9 cellular contexts compared by ENCODE assay signal in genomic region chr5:162068412-162068811, GRCh38. TPM values are rescaled to one million over a fixed set of nuclear protein-coding genes. Genes with fewer than 3 reads are reported as not detected.
DNase-seq lines count a peak whose midpoint lies in the region; ATAC-seq and TF ChIP-seq lines count a peak whose summit lies in the region.
"Had no signal": no experiment of that assay in that cellular context is flagged by ENCODE, and none has a peak within 500 bp of the region (broad histone marks: within the 10 kb centered on the region; RNA-seq: fewer than 3 reads in every experiment).

No MANE protein-coding gene starts in this region.

- H3K27me3 ChIP-seq in left lung (peaks cover 0 to 15% of the 10 kb centered on the region in 2 donors), spleen (replicated peaks in 1 of 7) (peaks cover 0 to 23% (median 0%) of the 10 kb centered on the region in 7 donors)

- TF ChIP-seq CTCF in left lung (IDR thresholded peaks at IDR 0.05) (no peak), GM13977 (IDR thresholded peaks at IDR 0.05; ENCODE audit: extremely low read depth, insufficient read depth, missing control alignments) (no peak), spleen (IDR thresholded peaks at IDR 0.05 in 8 of 11, conservative IDR thresholded peaks at IDR 0.05 in 3 of 11) (no peak)

- ATAC-seq in HG03159 (IDR thresholded peaks at IDR 0.05; ENCODE audit: unreplicated experiment): peak; percentile 60
- peak; percentile 85 for ATAC-seq in left lung
- ATAC-seq in T-helper 17 cell: no peak
- no peak for ATAC-seq in GM19452 (IDR thresholded peaks at IDR 0.05; ENCODE audit: unreplicated experiment)
- ATAC-seq: left colon had no signal

- H3K36me3 ChIP-seq in left lung: no peaks in the 10 kb centered on the region
- H3K36me3 ChIP-seq in spleen: no peaks in the 10 kb centered on the region

- H3K4me3 ChIP-seq in left lung: no peak overlapping the region
- no peak overlapping the region for H3K4me3 ChIP-seq in spleen

- H3K27me3 Mint-ChIP-seq in T-helper 17 cell: no peaks in the 10 kb centered on the region

- WGBS in spleen, 5 donors: 9 to 22% (median 12%) methylated on average over 12 of the region's 12 CpGs

- no peak for TF ChIP-seq POLR2A in spleen (IDR thresholded peaks at IDR 0.05)

- no peak overlapping the region for H3K4me3 Mint-ChIP-seq in T-helper 17 cell

- no peaks in the 10 kb centered on the region for H3K4me1 Mint-ChIP-seq in T-helper 17 cell

- DNase-seq in G401 (ENCODE audit: low spot score) (peak; percentile 86), UCSD-AML1 (lab: John Stamatoyannopoulos, UW; ENCODE audit: unreplicated experiment) (peak; percentile 34), left lung (peak in 1 of 2 donors; percentile 31), GM13977 (ENCODE audit: low spot score) (no peak), T-helper 17 cell (no peak), spleen (no peak)

- H3K36me3 Mint-ChIP-seq in T-helper 17 cell (ENCODE audit: low read depth): no peaks in the 10 kb centered on the region

- intact Hi-C loops in left lung (cut with DNase I) (no loop called here), spleen (cut with DNase I; ENCODE audit: low total_unique reads) (no loop called here)

- in situ Hi-C loops in G401 (cut with HindIII; ENCODE audit: low sequenced_read_pairs) (no loop called here), GM13977 (cut with MboI; ENCODE audit: low pct_unique_long_range_greater_than_20kb, low sequenced_read_pairs, unreplicated experiment) (no loop called here)

- no peak overlapping the region for H3K27ac Mint-ChIP-seq in T-helper 17 cell

- H3K4me1 ChIP-seq in left lung: no peaks in the 10 kb centered on the region
- H3K4me1 ChIP-seq in spleen: no peaks in the 10 kb centered on the region

- H3K9me3 ChIP-seq in left lung: no peaks in the 10 kb centered on the region
- no peaks in the 10 kb centered on the region for H3K9me3 ChIP-seq in T-helper 17 cell (ENCODE audit: control insufficient read depth, low read length, poor library complexity, severe bottlenecking)
- H3K9me3 ChIP-seq in spleen: peaks cover 0 to 5% (median 0%) of the 10 kb centered on the region in 8 donors

- no peak overlapping the region for H3K27ac ChIP-seq in left lung
- H3K27ac ChIP-seq in spleen: no peak overlapping the region

RNA-seq across cellular contexts. Expression of gene GABRG2, which starts 0.8 kb away (rescaled TPM):
- not detected in 2 replicates for total RNA-seq in G401 (2014; rRNA removed; shearing (Covaris generic))
- total RNA-seq in left lung (under 1 TPM in 1 of 2 donors, not detected in 1; 0.76 TPM), T-helper 17 cell (not detected), spleen (1 to 10 TPM in 2 of 7 donors, not detected in 5; 1.4 to 1.5 TPM)
- not detected for polyA plus RNA-seq in spleen

Comparison
In these comparisons a context has a peak if more than half of its experiments do, and no peak if none do; other contexts are left out.
1. DNase-seq: peak in G401 (single experiment) and UCSD-AML1 (single experiment); none in GM13977 (single experiment), T-helper 17 cell (0 of 3) and spleen (single experiment).
2. ATAC-seq: peak in HG03159 (single experiment) and left lung (single experiment); none in T-helper 17 cell (single experiment) and GM19452 (single experiment).